In genomic region chr11:73288873-73289707, GRCh38 we compare ENCODE assay signal across 1 cellular context.
TF ChIP-seq lines count a peak whose summit lies in the region.

No MANE protein-coding gene starts in this region.

TF ChIP-seq in HepG2, 621 proteins besides CTCF, POLR2A, EP300 and RAD21 (continued from another document):
- peak; percentile 76 for TF ChIP-seq ZNF18 (CRISPR knock-in tag; IDR thresholded peaks at IDR 0.05; ENCODE audit: insufficient replicate concordance)
- TF ChIP-seq ZNF766 (CRISPR knock-in tag; IDR thresholded peaks at IDR 0.05; ENCODE audit: borderline replicate concordance) = no peak
- TF ChIP-seq E2F2 (CRISPR knock-in tag; IDR thresholded peaks at IDR 0.05; ENCODE audit: borderline replicate concordance) = no peak
- no peak for TF ChIP-seq KDM6A (CRISPR knock-in tag; IDR thresholded peaks at IDR 0.05; ENCODE audit: low read depth)
- no peak for TF ChIP-seq ZUFSP (CRISPR knock-in tag; IDR thresholded peaks at IDR 0.05; ENCODE audit: borderline replicate concordance)
- TF ChIP-seq EHMT2 (IDR thresholded peaks at IDR 0.05; ENCODE audit: borderline replicate concordance, low read depth, low read length) = no peak
- no peak for TF ChIP-seq ZNF24 (IDR thresholded peaks at IDR 0.05)
- TF ChIP-seq ZBTB7B (CRISPR knock-in tag; IDR thresholded peaks at IDR 0.05) = no peak
- TF ChIP-seq DDIT3 (CRISPR knock-in tag; IDR thresholded peaks at IDR 0.05) = no peak
- TF ChIP-seq ZFP1 (CRISPR knock-in tag; IDR thresholded peaks at IDR 0.05) = no peak
- no peak for TF ChIP-seq ZNF577 (CRISPR knock-in tag; IDR thresholded peaks at IDR 0.05; ENCODE audit: borderline replicate concordance, low read depth)
- peak; percentile 24 for TF ChIP-seq ZFP36 (IDR thresholded peaks at IDR 0.05; ENCODE audit: borderline replicate concordance, low read depth, low read length, partially characterized antibody)
- TF ChIP-seq ZSCAN20 (CRISPR knock-in tag; IDR thresholded peaks at IDR 0.05; ENCODE audit: borderline replicate concordance) = no peak
- TF ChIP-seq ZNF282 (IDR thresholded peaks at IDR 0.05; ENCODE audit: partially characterized antibody) = no peak
- TF ChIP-seq ZBTB2 (CRISPR knock-in tag; IDR thresholded peaks at IDR 0.05; ENCODE audit: low read depth) = no peak
- TF ChIP-seq PLSCR1 (CRISPR knock-in tag; IDR thresholded peaks at IDR 0.05; ENCODE audit: borderline replicate concordance) = no peak
- 0 out of 2 replicates have a peak, but pooled peaks have one; percentile 24 for TF ChIP-seq JUN (CRISPR knock-in tag; IDR thresholded peaks at IDR 0.05)
- TF ChIP-seq ZNF580 (CRISPR knock-in tag; IDR thresholded peaks at IDR 0.05; ENCODE audit: borderline replicate concordance, low read depth) = peak; percentile 68; the same call in 1 of the 2 replicates
- no peak for TF ChIP-seq MATR3 (CRISPR knock-in tag; IDR thresholded peaks at IDR 0.05)
- TF ChIP-seq THYN1 (CRISPR knock-in tag; IDR thresholded peaks at IDR 0.05; ENCODE audit: borderline replicate concordance, low read depth) = no peak
- no peak; the same call in 1 of the 2 replicates for TF ChIP-seq PRDM15 (CRISPR knock-in tag; IDR thresholded peaks at IDR 0.05)
- no peak for TF ChIP-seq ZNF576 (CRISPR knock-in tag; IDR thresholded peaks at IDR 0.05)
- TF ChIP-seq SNRNP70 (IDR thresholded peaks at IDR 0.05; ENCODE audit: low read depth, low read length) = no peak
- TF ChIP-seq ZNF513 (CRISPR knock-in tag; conservative IDR thresholded peaks at IDR 0.05) = no peak
- no peak for TF ChIP-seq MZF1 (CRISPR knock-in tag; IDR thresholded peaks at IDR 0.05; ENCODE audit: borderline replicate concordance)
- no peak for TF ChIP-seq ZXDC (CRISPR knock-in tag; IDR thresholded peaks at IDR 0.05)
- 0 out of 2 replicates have a peak, but pooled peaks have one; percentile 26 for TF ChIP-seq TAF1 (CRISPR knock-in tag; IDR thresholded peaks at IDR 0.05)
- no peak for TF ChIP-seq JUNB (CRISPR knock-in tag; IDR thresholded peaks at IDR 0.05; ENCODE audit: borderline replicate concordance)
- no peak for TF ChIP-seq CREB3 (CRISPR knock-in tag; IDR thresholded peaks at IDR 0.05)
- no peak for TF ChIP-seq ZNF446 (CRISPR knock-in tag; IDR thresholded peaks at IDR 0.05)
- TF ChIP-seq ZNF878 (CRISPR knock-in tag; IDR thresholded peaks at IDR 0.05) = no peak
- TF ChIP-seq ZGPAT (CRISPR knock-in tag; IDR thresholded peaks at IDR 0.05) = peak; percentile 35
- TF ChIP-seq CAMTA2 (CRISPR knock-in tag; IDR thresholded peaks at IDR 0.05; ENCODE audit: borderline replicate concordance) = 0 out of 2 replicates have a peak, but pooled peaks have one; percentile 63
- TF ChIP-seq TEAD3 (CRISPR knock-in tag; optimal IDR thresholded peaks at IDR 0.05; ENCODE audit: borderline replicate concordance) = peak; percentile 27
- peak; percentile 83 for TF ChIP-seq ZNF777 (CRISPR knock-in tag; IDR thresholded peaks at IDR 0.05)
- no peak for TF ChIP-seq ZNF781 (CRISPR knock-in tag; IDR thresholded peaks at IDR 0.05; ENCODE audit: borderline replicate concordance, not compliant biosample characterization)
- 0 out of 2 replicates have a peak, but pooled peaks have one; percentile 51 for TF ChIP-seq ZNF709 (CRISPR knock-in tag; IDR thresholded peaks at IDR 0.05)
- TF ChIP-seq NFRKB (IDR thresholded peaks at IDR 0.05) = no peak
- TF ChIP-seq MAF1 (CRISPR knock-in tag; IDR thresholded peaks at IDR 0.05; ENCODE audit: borderline replicate concordance) = no peak
- peak; percentile 74 for TF ChIP-seq SMC3 (IDR thresholded peaks at IDR 0.05; ENCODE audit: low read length)
- TF ChIP-seq ZNF614 (CRISPR knock-in tag; IDR thresholded peaks at IDR 0.05; ENCODE audit: borderline replicate concordance) = peak; percentile 64; the same call in 1 of the 2 replicates
- TF ChIP-seq TEAD2 (CRISPR knock-in tag; IDR thresholded peaks at IDR 0.05) = no peak
- TF ChIP-seq U2AF1 (optimal IDR thresholded peaks at IDR 0.05; ENCODE audit: low read depth, low read length) = no peak
